ENCODE assay signal across 8 cellular contexts in the genomic region with DNA sequence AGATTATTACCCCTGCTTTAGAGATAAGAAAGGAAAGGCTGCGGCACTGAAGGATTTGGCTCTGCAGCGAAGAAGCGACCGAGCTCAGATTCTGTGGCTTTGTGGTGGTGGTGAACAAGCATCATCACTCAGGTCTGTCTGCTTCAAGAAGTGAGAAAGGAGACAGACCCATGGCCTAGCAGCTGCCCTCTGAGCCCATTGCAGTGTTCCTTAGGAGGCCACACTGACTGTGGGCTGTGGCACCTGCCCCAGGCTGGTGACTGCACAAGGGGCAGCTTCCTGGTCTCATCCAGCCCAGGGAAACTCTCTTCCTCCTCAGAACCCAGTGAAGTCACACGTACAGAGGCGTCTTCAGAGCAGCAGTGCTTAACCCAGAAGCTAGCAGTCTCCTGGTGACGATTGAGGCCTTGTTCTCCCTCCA. TPM values are rescaled to one million over a fixed set of nuclear protein-coding genes. Genes with fewer than 3 reads are reported as not detected.
DNase-seq lines count a peak whose midpoint lies in the region; ATAC-seq, FAIRE-seq and TF ChIP-seq lines count a peak whose summit lies in the region.

No MANE protein-coding gene starts in this region.

- WGBS in right lobe of liver (ENCODE audit: insufficient coverage, low coverage, low lambda C conversion rate, missing lambda C conversion rate): no CpG with 5 or more reads among the region's 7 CpGs
- 45% methylated on average over 7 of the region's 7 CpGs for WGBS in HepG2 (ENCODE audit: low lambda C conversion rate)
- WGBS in upper lobe of left lung, 2 donors: 65 to 87% methylated on average over 4 to 7 of the region's 7 CpGs

- no peak overlapping the region for H3K4me3 ChIP-seq in right lobe of liver
- H3K4me3 ChIP-seq in HepG2 (replicated peaks in 1 of 3; ENCODE audit: insufficient read depth in 1 of 3, low read depth in 2 of 3, low read length in 3 of 3): no peak overlapping the region
- H3K4me3 ChIP-seq in adipocyte (ENCODE audit: low read length): peak overlapping the region; percentile 68
- no peak overlapping the region for H3K4me3 ChIP-seq in mucosa of descending colon
- H3K4me3 ChIP-seq in upper lobe of left lung: no peak overlapping the region

- no peak for TF ChIP-seq EP300 in HepG2 (IDR thresholded peaks at IDR 0.05; ENCODE audit: low read depth in 2 of 2, low read length in 2 of 2)
- TF ChIP-seq EP300 in HepG2 (CRISPR knock-in tag; IDR thresholded peaks at IDR 0.05; ENCODE audit: borderline replicate concordance): no peak
- TF ChIP-seq EP300 in upper lobe of left lung (IDR thresholded peaks at IDR 0.05): no peak

- no peak for TF ChIP-seq POLR2A in right lobe of liver (IDR thresholded peaks at IDR 0.05)
- TF ChIP-seq POLR2A in HepG2 (IDR thresholded peaks at IDR 0.05; ENCODE audit: insufficient read depth in 1 of 2, low read depth in 2 of 2, low read length in 2 of 2): no peak
- no peak for TF ChIP-seq POLR2A in upper lobe of left lung (IDR thresholded peaks at IDR 0.05)

- H3K27me3 ChIP-seq in right lobe of liver (no peaks in the 10 kb centered on the region), HepG2 (ENCODE audit: control insufficient read depth in 1 of 2, insufficient read depth in 2 of 2, low read length in 2 of 2) (peaks cover 4 to 28% of the 10 kb centered on the region in 2 experiments; a peak in 3 of 5 replicates), adipocyte (replicated peaks; ENCODE audit: control insufficient read depth, insufficient read depth, low read length) (no peaks in the 10 kb centered on the region), upper lobe of left lung (no peaks in the 10 kb centered on the region)

- BruUV-seq in HepG2 (replicated peaks; lab: Mats Ljungman, UMichigan): no TSS peak

- no peaks in the 10 kb centered on the region for H3K9me3 ChIP-seq in right lobe of liver
- no peaks in the 10 kb centered on the region for H3K9me3 ChIP-seq in HepG2 (ENCODE audit: low read length)
- H3K9me3 ChIP-seq in adipocyte (ENCODE audit: control insufficient read depth, low read length): no peaks in the 10 kb centered on the region
- no peaks in the 10 kb centered on the region for H3K9me3 ChIP-seq in mucosa of descending colon
- no peaks in the 10 kb centered on the region for H3K9me3 ChIP-seq in upper lobe of left lung

- H3K36me3 ChIP-seq in right lobe of liver (no peaks in the 10 kb centered on the region), HepG2 (replicated peaks in 1 of 2; ENCODE audit: control insufficient read depth in 1 of 2, insufficient read depth in 2 of 2, low read length in 2 of 2) (no peaks in the 10 kb centered on the region), adipocyte (ENCODE audit: control insufficient read depth, insufficient read depth, low read length, severe bottlenecking) (no peaks in the 10 kb centered on the region), mucosa of descending colon (ENCODE audit: low read depth) (no peaks in the 10 kb centered on the region), upper lobe of left lung (no peaks in the 10 kb centered on the region)

- POLR2A ChIA-PET in HepG2 (lab: Yijun Ruan, JAX) (no interaction called here), WTC11 (lab: Charles Lee) (no interaction called here)

- no peaks in the 10 kb centered on the region for H3K79me2 ChIP-seq in HepG2 (ENCODE audit: insufficient read depth, low read length)

- no peak overlapping the region for H2AFZ ChIP-seq in HepG2 (ENCODE audit: low read length)

- CTCF ChIA-PET in HepG2 (lab: Yijun Ruan, JAX; ENCODE audit: low intra/inter-chr PET ratio, low total read pairs): no interaction called here
- CTCF ChIA-PET in WTC11 (lab: Charles Lee): interaction anchor here (1.4 to 3.8 kb wide), 2 partner anchors 17 to 21 kb away, joined by 5 to 13 read pairs; no protein-coding TSS in a partner anchor

- ATAC-seq in right lobe of liver (peak in 3 of 4 donors; percentile 3 to 10 (median 5)), HepG2 (no peak), mucosa of descending colon (peak; percentile 51), upper lobe of left lung (ENCODE audit: low FRiP score in 2 of 2) (peak in 1 of 2 donors; percentile 13), HG02840 (IDR thresholded peaks at IDR 0.05; ENCODE audit: low FRiP score, unreplicated experiment) (no peak), WTC11 (no peak)

- H3K27me3 Mint-ChIP-seq in WTC11 (ENCODE audit: low read depth): no peaks in the 10 kb centered on the region

- no peak overlapping the region for H3K4me2 ChIP-seq in HepG2 (ENCODE audit: low read depth, low read length)

- H3K4me3 Mint-ChIP-seq in WTC11: no peak overlapping the region

- in situ Hi-C loops in HepG2 (cut with HindIII; ENCODE audit: extremely low pct_ligation_motif_present, low pct_unique_long_range_greater_than_20kb): no loop called here

- H3K4me1 Mint-ChIP-seq in WTC11: peaks cover 48% of the 10 kb centered on the region

- no peaks in the 10 kb centered on the region for H3K9me3 Mint-ChIP-seq in WTC11

- TF ChIP-seq CTCF in right lobe of liver (IDR thresholded peaks at IDR 0.05): no peak
- TF ChIP-seq CTCF in HepG2 (CRISPR knock-in tag; IDR thresholded peaks at IDR 0.05): no peak
- TF ChIP-seq CTCF in mucosa of descending colon (IDR thresholded peaks at IDR 0.05): no peak
- TF ChIP-seq CTCF in upper lobe of left lung (IDR thresholded peaks at IDR 0.05): no peak
- no peak for TF ChIP-seq CTCF in WTC11 (IDR thresholded peaks at IDR 0.05)

- no peaks in the 10 kb centered on the region for H3K36me3 Mint-ChIP-seq in WTC11

- H3K27ac ChIP-seq in right lobe of liver (no peak overlapping the region), HepG2 (ENCODE audit: extremely low read length, insufficient read depth, low read length) (no peak overlapping the region), upper lobe of left lung (peak overlapping the region; percentile 78 to 88 (median 80))

- intact Hi-C loops in right lobe of liver (cut with DNase I): no loop called here
- intact Hi-C loops in HepG2 (cut with micrococcal nuclease; ENCODE audit: unreplicated experiment): no loop called here
- intact Hi-C loops in mucosa of descending colon (cut with DNase I, micrococcal nuclease): no loop called here

- H3K9ac ChIP-seq in HepG2 (ENCODE audit: insufficient read depth, low read depth, low read length) (no peak overlapping the region), adipocyte (ENCODE audit: low read length) (peak overlapping the region; percentile 76)

- no peak for TF ChIP-seq RAD21 in HepG2 (CRISPR knock-in tag; IDR thresholded peaks at IDR 0.05)

- DNase-seq in right lobe of liver: no peak
- no peak for DNase-seq in HepG2 (ENCODE audit: low spot score)
- DNase-seq in adipocyte (ENCODE audit: low read depth): no peak
- DNase-seq in mucosa of descending colon: no peak
- peak in 1 of 2 donors; percentile 37 for DNase-seq in upper lobe of left lung
- no peak for DNase-seq in NCI-H2081 treated with DMSO at 0.1 percent for 48 hours (lab: John Stamatoyannopoulos, UW)
- DNase-seq in WTC11 (ENCODE audit: low spot score): no peak

- no peak overlapping the region for H3K27ac Mint-ChIP-seq in WTC11

- no peak for FAIRE-seq in HepG2 (lab: Jason Lieb, UNC)

- H3K4me1 ChIP-seq in right lobe of liver (peaks cover 0 to 26% (median 17%) of the 10 kb centered on the region in 4 donors), HepG2 (ENCODE audit: insufficient read depth, low read length) (peaks cover 26% of the 10 kb centered on the region), adipocyte (ENCODE audit: control insufficient read depth, insufficient read depth, low read length) (peaks cover 79% of the 10 kb centered on the region), mucosa of descending colon (ENCODE audit: low read depth) (peaks cover 49% of the 10 kb centered on the region), upper lobe of left lung (peaks cover 69 to 84% (median 78%) of the 10 kb centered on the region in 4 donors)

- no peaks in the 10 kb centered on the region for H4K20me1 ChIP-seq in HepG2 (ENCODE audit: insufficient read depth, low read length)

TF ChIP-seq in HepG2, 621 proteins besides CTCF, POLR2A, EP300 and RAD21:
- TF ChIP-seq, protein P1, sequence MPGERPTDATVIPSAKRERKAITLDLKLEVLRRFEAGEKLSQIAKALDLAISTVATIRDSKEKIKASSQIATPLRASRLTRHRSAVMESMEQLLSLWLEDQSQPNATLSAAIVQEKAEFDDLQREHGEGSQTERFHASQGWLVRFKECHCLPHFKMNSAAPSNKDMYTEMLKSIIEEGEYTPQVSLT (CRISPR knock-in tag; IDR thresholded peaks at IDR 0.05; ENCODE audit: borderline replicate concordance, low read depth): no peak

TF ChIP-seq in WTC11, 78 proteins besides CTCF, POLR2A, EP300 and RAD21:
- no peak for TF ChIP-seq SMAD4 (CRISPR knock-in tag; IDR thresholded peaks at IDR 0.05)

RNA-seq across cellular contexts. Expression of a gene that starts 22.3 kb away (rescaled TPM):
- 10 to 100 TPM; 20.4 to 30.8 (median 26.3) TPM for total RNA-seq in right lobe of liver
- total RNA-seq in HepG2 (2016; rRNA removed; fragmentation: Illumina TruSeq; extraction: Trizol): 0.93 and 0.98 TPM in 2 replicates
- total RNA-seq in HepG2 (2016; cell fraction: cytosol; rRNA removed; fragmentation: Illumina TruSeq; extraction: Trizol; ENCODE audit: low read depth): 0.61 and 1.1 TPM in 2 replicates
- 0.58 and 0.97 TPM in 2 replicates for total RNA-seq in HepG2 (2016; cell fraction: insoluble cytoplasmic fraction; rRNA removed; fragmentation: Illumina TruSeq; extraction: Trizol)
- 1.2 TPM in 2 replicates for total RNA-seq in HepG2 (2016; cell fraction: membrane; rRNA removed; fragmentation: Illumina TruSeq; extraction: Trizol)
- total RNA-seq in HepG2 (2016; cell fraction: nucleus; rRNA removed; fragmentation: Illumina TruSeq; extraction: Trizol): 0.28 and 0.41 TPM in 2 replicates
- polyA plus RNA-seq in HepG2 (2011; rRNA removed): 0.51 and 1.2 TPM in 2 replicates
- polyA plus RNA-seq in HepG2 (2011; cell fraction: cytosol; rRNA removed): 0.42 and 1.3 TPM in 2 replicates
- polyA plus RNA-seq in HepG2 (2011; cell fraction: nucleus; rRNA removed): 1.2 and 2.2 TPM in 2 replicates
- polyA plus RNA-seq in HepG2 (2012): 1.3 and 1.6 TPM in 2 replicates
- 0.84 and 1.2 TPM in 2 replicates for polyA plus RNA-seq in HepG2 (2016; cell fraction: cytosol; fragmentation: Illumina TruSeq; extraction: Trizol; ENCODE audit: low read depth)
- polyA plus RNA-seq in HepG2 (2016; cell fraction: insoluble cytoplasmic fraction; fragmentation: Illumina TruSeq; extraction: Trizol; ENCODE audit: low read depth): 1.0 and 1.9 TPM in 2 replicates
- polyA plus RNA-seq in HepG2 (2016; cell fraction: membrane; fragmentation: Illumina TruSeq; extraction: Trizol; ENCODE audit: low read depth): 0.97 and 1.1 TPM in 2 replicates
- polyA plus RNA-seq in HepG2 (2016; cell fraction: nucleus; fragmentation: Illumina TruSeq; extraction: Trizol; ENCODE audit: insufficient read depth, low read depth): 0.85 and 0.91 TPM in 2 replicates
- 0.84 and 28.9 TPM in 2 replicates for polyA minus RNA-seq in HepG2 (2011; rRNA and poly(A)+ RNA removed; ENCODE audit: low replicate concordance)
- 0.59 and 0.79 TPM in 2 replicates for polyA minus RNA-seq in HepG2 (2011; cell fraction: cytosol; rRNA and poly(A)+ RNA removed)
- polyA minus RNA-seq in HepG2 (2011; cell fraction: nucleus; rRNA and poly(A)+ RNA removed): 0.50 and 0.90 TPM in 2 replicates
- total RNA-seq in mucosa of descending colon: 10 to 100 TPM; 37.6 to 65.7 (median 46.3) TPM
- total RNA-seq in upper lobe of left lung: 10 to 100 TPM; 32.3 to 57.0 (median 42.9) TPM
- total RNA-seq in WTC11 (2021): 38.9 to 42.5 TPM (median 41.6 TPM) in 3 replicates

Comparison
In these comparisons a context has a peak if more than half of its experiments do, and no peak if none do; other contexts are left out.
1. ATAC-seq: peak in right lobe of liver (3 of 4) and mucosa of descending colon (single experiment); none in HepG2 (single experiment), HG02840 (single experiment) and WTC11 (single experiment).
2. RNA of a gene that starts 22.3 kb away (total RNA-seq): 37.6 to 65.7 TPM in mucosa of descending colon, 32.3 to 57.0 TPM in upper lobe of left lung, 38.9 to 42.5 TPM in WTC11 and 20.4 to 30.8 TPM in right lobe of liver; 0.28 to 1.2 TPM in HepG2; every median in the first group is over 4 times any median in the second.
3. H3K27ac ChIP-seq: peak in upper lobe of left lung (4 of 4); none in right lobe of liver (0 of 3) and HepG2 (single experiment).